In genomic region chr5:111854196-111854595, GRCh38 we compare ENCODE assay signal across 18 cellular contexts.
A peak's percentile ranks its signal among the peaks of the same experiment; 100 is the strongest.
DNase-seq lines count a peak whose midpoint lies in the region; ATAC-seq lines count a peak whose summit lies in the region.
"Had no signal": no experiment of that assay in that cellular context is flagged by ENCODE, and none has a peak within 500 bp of the region (broad histone marks: within the 10 kb centered on the region; RNA-seq: fewer than 3 reads in every experiment).

No MANE protein-coding gene starts in this region.

- DNase-seq in mesenchymal stem cell: peak; percentile 32
- DNase-seq in NCI-H748 (lab: John Stamatoyannopoulos, UW; ENCODE audit: unreplicated experiment): no peak
- no peak for DNase-seq in DMS79 (lab: John Stamatoyannopoulos, UW)
- DNase-seq in effector CD8-positive, alpha-beta T cell (lab: John Stamatoyannopoulos, UW): no peak
- DNase-seq: activated CD4-positive, alpha-beta T cell treated with anti-CD3 and anti-CD28 coated beads, Interleukin-2, amount 50 U/mL, for 1 hour; activated T-cell treated with anti-CD3 and anti-CD28 coated beads, Interleukin-2, amount 50 U/mL, for 4 hours; amniotic stem cell; kidney glomerular epithelial cell; NCI-H2029 treated with DMSO at 0.1 percent for 48 hours; ovary; stimulated activated naive B cell treated with anti-CD40 and anti-IgM and Interleukin-4, amounts not matched to agents 10 μg/mL and 1 μg/mL and 100 μg/mL, for 72 hours; T-helper 2 cell; upper lobe of left lung had no signal

- no peak overlapping the region for H3K4ac ChIP-seq in mesenchymal stem cell (ENCODE audit: low read depth in 1 of 2, low read length in 2 of 2)

- H2BK15ac ChIP-seq in mesenchymal stem cell (ENCODE audit: low read depth, poor library complexity, severe bottlenecking): no peak overlapping the region

- peak overlapping the region in 1 of 2 experiments; percentile 17 for H2BK12ac ChIP-seq in mesenchymal stem cell (ENCODE audit: low read length in 2 of 2)

- no peak overlapping the region for H3K18ac ChIP-seq in mesenchymal stem cell (ENCODE audit: low read depth in 1 of 2, low read length in 2 of 2)

- no peak overlapping the region for H2BK120ac ChIP-seq in mesenchymal stem cell (ENCODE audit: low read depth, low read length)

- no peaks in the 10 kb centered on the region for H3K9me3 ChIP-seq in mesenchymal stem cell (ENCODE audit: control insufficient read depth, low read length)
- H3K9me3 ChIP-seq: ovary, upper lobe of left lung had no signal

- no peaks in the 10 kb centered on the region for H3K36me3 ChIP-seq in mesenchymal stem cell (ENCODE audit: control insufficient read depth in 1 of 2, insufficient read depth in 2 of 2, low read depth in 1 of 2, low read length in 2 of 2)
- H3K36me3 ChIP-seq: ovary, upper lobe of left lung had no signal

- H3K14ac ChIP-seq in mesenchymal stem cell (ENCODE audit: low read length in 2 of 2): no peak overlapping the region

- no peak overlapping the region for H3K27ac ChIP-seq in mesenchymal stem cell (ENCODE audit: low read length, poor library complexity, severe bottlenecking)
- H3K27ac ChIP-seq: C4-2B, ovary, upper lobe of left lung had no signal

- peaks cover 2% of the 10 kb centered on the region for H3K4me1 ChIP-seq in mesenchymal stem cell (ENCODE audit: control insufficient read depth, insufficient read depth, low read depth, low read length)

- no peak overlapping the region for H4K8ac ChIP-seq in mesenchymal stem cell (ENCODE audit: low read length)

- no peak overlapping the region for H3K4me3 ChIP-seq in mesenchymal stem cell (ENCODE audit: insufficient read depth in 1 of 2, low read depth in 1 of 2, low read length in 2 of 2)
- H3K4me3 ChIP-seq: ovary, upper lobe of left lung had no signal

- no peaks in the 10 kb centered on the region for H3K27me3 ChIP-seq in mesenchymal stem cell (ENCODE audit: control insufficient read depth in 1 of 2, insufficient read depth in 1 of 2, low read length in 2 of 2)
- H3K27me3 ChIP-seq: ovary, upper lobe of left lung had no signal

- WGBS in mesenchymal stem cell: 50% methylated on average over 1 of the region's 2 CpGs

- H3K4me2 ChIP-seq in mesenchymal stem cell (ENCODE audit: low read length, poor library complexity, severe bottlenecking): no peak overlapping the region

- no peak overlapping the region for H3K9ac ChIP-seq in mesenchymal stem cell (ENCODE audit: low read length)

- ATAC-seq in GM18907 (IDR thresholded peaks at IDR 0.05; ENCODE audit: unreplicated experiment): peak; percentile 20
- peak; percentile 13 for ATAC-seq in GM21723 (IDR thresholded peaks at IDR 0.05; ENCODE audit: unreplicated experiment)
- ATAC-seq in HG03460 (IDR thresholded peaks at IDR 0.05; ENCODE audit: unreplicated experiment): peak; percentile 18
- ATAC-seq in HG03045 (IDR thresholded peaks at IDR 0.05; ENCODE audit: unreplicated experiment): no peak
- ATAC-seq: activated T-cell treated with anti-CD3 and anti-CD28 coated beads, Interleukin-2, amount 50 U/mL, for 4 hours had no signal

- no peaks in the 10 kb centered on the region for H3K79me1 ChIP-seq in mesenchymal stem cell (replicated peaks; ENCODE audit: low read length, poor library complexity, severe bottlenecking)

- no peak overlapping the region for H2BK5ac ChIP-seq in mesenchymal stem cell (ENCODE audit: low read depth, low read length, poor library complexity, severe bottlenecking)

- no peak overlapping the region for H4K91ac ChIP-seq in mesenchymal stem cell (ENCODE audit: low read length)

- no peak overlapping the region for H3K23ac ChIP-seq in mesenchymal stem cell (ENCODE audit: low read length in 2 of 2)

- no peak overlapping the region for H2AFZ ChIP-seq in mesenchymal stem cell (ENCODE audit: low read depth, low read length)

- no peak overlapping the region for H2AK5ac ChIP-seq in mesenchymal stem cell (ENCODE audit: low read length, severe bottlenecking)
